In the genomic region with DNA sequence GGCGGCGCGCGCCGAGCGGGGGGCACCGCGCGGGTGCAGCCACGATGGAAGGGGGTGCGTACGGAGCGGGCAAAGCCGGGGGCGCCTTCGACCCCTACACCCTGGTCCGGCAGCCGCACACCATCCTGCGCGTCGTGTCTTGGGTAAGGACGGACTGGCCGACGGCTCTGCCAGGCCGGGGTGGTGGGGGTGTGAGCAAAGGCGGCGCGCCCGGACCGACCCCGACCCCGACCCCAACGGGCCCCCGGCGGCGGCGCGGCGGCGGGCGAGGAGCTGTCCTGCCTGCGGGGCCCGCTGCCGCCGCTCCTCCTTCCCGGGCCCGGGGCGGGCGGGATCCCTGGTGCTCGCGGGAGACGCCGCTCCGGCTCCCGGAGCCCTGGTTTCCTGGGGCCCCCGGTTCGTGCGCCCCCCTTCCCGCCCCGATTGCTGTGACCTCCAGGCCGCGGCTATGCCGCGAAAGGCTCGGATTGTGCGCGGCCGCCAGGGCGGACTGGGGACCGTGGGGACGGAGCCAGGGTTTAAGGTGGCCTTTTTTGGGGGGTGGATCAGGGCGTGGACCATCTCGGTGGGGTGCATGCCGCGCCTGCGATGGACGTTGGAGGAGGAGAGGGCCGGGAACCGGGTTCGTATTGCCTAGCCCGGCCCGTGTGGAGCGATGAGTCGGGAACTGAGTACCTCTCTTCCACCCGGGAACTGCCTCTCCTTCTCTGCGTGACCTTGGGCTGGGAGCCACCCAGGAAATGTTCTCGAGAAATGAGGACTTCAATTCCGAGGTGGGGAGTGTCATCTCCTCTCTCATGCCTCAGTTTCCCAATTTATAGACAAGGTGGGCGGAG, we compare ENCODE assay signal across 8 cellular contexts. TPM values are rescaled to one million over a fixed set of nuclear protein-coding genes. Genes with fewer than 3 reads are reported as not detected.
DNase-seq lines count a peak whose midpoint lies in the region; ATAC-seq and TF ChIP-seq lines count a peak whose summit lies in the region.

Gene SYNGR1, plus strand, starts transcription at position 25 of the 836 bp plus-strand sequence. Its CDS starts 20 bp downstream, at position 45.

- no peak for DNase-seq in AG04449 (ENCODE audit: low read depth, low spot score)
- DNase-seq in HEK293T (ENCODE audit: extremely low spot score): peak; percentile 53
- DNase-seq in OCI-M2 (lab: John Stamatoyannopoulos, UW; ENCODE audit: unreplicated experiment): no peak
- no peak for DNase-seq in COLO668 (lab: John Stamatoyannopoulos, UW; ENCODE audit: unreplicated experiment)

- H3K4me1 ChIP-seq in iPS-15b (ENCODE audit: control insufficient read depth, insufficient read depth, low read length) (peaks cover 17% of the 10 kb centered on the region), skeletal muscle satellite cell (ENCODE audit: control insufficient read depth, insufficient read depth, low read length) (peaks cover 20% of the 10 kb centered on the region)

- H3K4me3 ChIP-seq in AG04449 (ENCODE audit: low read depth, low read length) (peak within 1 kb of the TSS; percentile 76), iPS-15b (ENCODE audit: low read depth, low read length) (peak within 1 kb of the TSS; percentile 81), skeletal muscle satellite cell (ENCODE audit: low read length) (peak within 1 kb of the TSS; percentile 70)

- H3K9me3 ChIP-seq in iPS-15b (ENCODE audit: control insufficient read depth, insufficient read depth, low read length) (no peaks in the 10 kb centered on the region), skeletal muscle satellite cell (replicated peaks; ENCODE audit: low read length) (no peaks in the 10 kb centered on the region)

- H3K9ac ChIP-seq in iPS-15b (ENCODE audit: low read depth, low read length) (peak within 1 kb of the TSS; percentile 26), skeletal muscle satellite cell (ENCODE audit: low read depth, low read length) (peak within 1 kb of the TSS; percentile 62)

- H3K27ac ChIP-seq in angular gyrus (ENCODE audit: low read depth, low read length): peak within 1 kb of the TSS; percentile 96

- H3K36me3 ChIP-seq in iPS-15b (ENCODE audit: control insufficient read depth, insufficient read depth, low read length) (no peaks in the 10 kb centered on the region), skeletal muscle satellite cell (ENCODE audit: insufficient read depth, low read length) (no peaks in the 10 kb centered on the region)

- CTCF ChIA-PET in AG04449 (lab: Yijun Ruan, JAX): interaction anchor here (1.0 to 6.2 kb wide), 8 partner anchors 7 to 180 kb away, joined by 3 to 40 read pairs (median 4); partner anchors contain the start of gene RPL3
- CTCF ChIA-PET in HEK293T (lab: Yijun Ruan, JAX): interaction anchor here (1.3 kb wide), 1 partner anchor 19 kb away, joined by 3 read pairs; no protein-coding TSS in a partner anchor

- H3K4me2 ChIP-seq in skeletal muscle satellite cell (ENCODE audit: low read length): peak within 1 kb of the TSS; percentile 91

- ATAC-seq in GM19324 (IDR thresholded peaks at IDR 0.05; ENCODE audit: low FRiP score, unreplicated experiment): no peak

- no peak for TF ChIP-seq CTCF in AG04449 (IDR thresholded peaks at IDR 0.05; ENCODE audit: insufficient read depth, low read length, missing control alignments)

- H3K27me3 ChIP-seq in iPS-15b (ENCODE audit: control insufficient read depth, insufficient read depth, low read length) (peaks cover 2% of the 10 kb centered on the region), skeletal muscle satellite cell (ENCODE audit: control insufficient read depth, insufficient read depth, low read length) (peaks cover 4% of the 10 kb centered on the region)

- POLR2A ChIA-PET in AG04449 (lab: Yijun Ruan, JAX): interaction anchor here (0.9 to 1.5 kb wide), 3 partner anchors 31 to 170 kb away, joined by 3 to 5 read pairs (median 4); partner anchors contain the start of genes ATF4 and RPL3
- POLR2A ChIA-PET in HEK293T (lab: Yijun Ruan, JAX): interaction anchor here (1.0 to 11.4 kb wide), 7 partner anchors 9 to 182 kb away, joined by 3 to 142 read pairs (median 5); partner anchors contain the start of genes RPL3 and RPS19BP1

TF ChIP-seq in HEK293T, 16 proteins besides CTCF, POLR2A, EP300 and RAD21:
- TF ChIP-seq LEF1 (IDR thresholded peaks at IDR 0.05; ENCODE audit: borderline replicate concordance) (peak; percentile 72; the same call in 1 of the 2 replicates), NFRKB (IDR thresholded peaks at IDR 0.05) (no peak), ARNT (IDR thresholded peaks at IDR 0.05) (peak; percentile 15; the same call in 1 of the 2 replicates), BHLHE40 (IDR thresholded peaks at IDR 0.05; ENCODE audit: borderline replicate concordance) (no peak), PKNOX1 (IDR thresholded peaks at IDR 0.05) (no peak), FOXM1 (IDR thresholded peaks at IDR 0.05; ENCODE audit: borderline replicate concordance) (peak; percentile 45; the same call in 1 of the 2 replicates)
TF ChIP-seq in HEK293T: peak in this region for 3.

RNA-seq across cellular contexts. Expression of gene SYNGR1, which starts in this region (rescaled TPM):
- total RNA-seq in skeletal muscle satellite cell (2012; rRNA removed): 1.7 TPM in 1 of 2 replicates, not detected in the other
